Comparison of ENCODE assay signal across 25 cellular contexts in the genomic region with DNA sequence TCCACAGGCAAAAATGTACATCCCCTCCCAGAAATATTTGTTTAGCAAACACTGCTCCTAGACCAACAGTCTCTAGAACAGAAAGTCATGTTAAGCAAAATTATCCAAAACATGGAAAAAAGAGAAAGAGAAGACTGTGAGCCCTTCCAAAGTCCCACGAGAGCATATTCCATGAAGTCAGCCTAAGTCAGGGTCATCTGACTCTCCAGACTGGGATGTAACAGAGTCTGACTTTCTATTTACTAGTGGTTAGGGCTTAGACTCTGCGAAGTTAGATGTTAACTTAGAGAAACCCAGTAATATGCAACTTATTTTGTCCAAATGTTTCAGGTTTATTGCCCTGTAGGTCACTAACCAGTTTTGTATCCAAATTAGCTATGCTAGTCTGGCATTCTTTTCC.
"Had no signal": no experiment of that assay in that cellular context is flagged by ENCODE, and none has a peak within 500 bp of the region (broad histone marks: within the 10 kb centered on the region; RNA-seq: fewer than 3 reads in every experiment).

No MANE protein-coding gene starts in this region.

- H3K4me1 ChIP-seq: adrenal gland, body of pancreas, foreskin keratinocyte, spleen had no signal

- H3K27me3 ChIP-seq: adrenal gland, body of pancreas, cardiac muscle cell, foreskin keratinocyte, neutrophil, spleen, tibial nerve had no signal

- H3K4me3 ChIP-seq: adrenal gland, body of pancreas, cardiac muscle cell, coronary artery, dorsolateral prefrontal cortex, lung, spleen, tibial nerve had no signal

- H3K36me3 ChIP-seq: adrenal gland, neutrophil, spleen, tibial nerve had no signal

- H3K9me3 ChIP-seq: adrenal gland, body of pancreas, neutrophil, spleen, tibial nerve had no signal

- H3K4me1 Mint-ChIP-seq: activated naive CD8-positive, alpha-beta T cell treated with anti-CD3 and anti-CD28 coated beads for 36 hours; nephron progenitor cell had no signal

- H3K36me3 Mint-ChIP-seq: activated naive CD8-positive, alpha-beta T cell treated with anti-CD3 and anti-CD28 coated beads for 36 hours had no signal

- ATAC-seq: body of pancreas, foreskin keratinocyte, left colon had no signal

- H3K9me3 Mint-ChIP-seq: activated naive CD4-positive, alpha-beta T cell treated with anti-CD3 and anti-CD28 coated beads for 36 hours; activated naive CD8-positive, alpha-beta T cell treated with anti-CD3 and anti-CD28 coated beads for 36 hours; activated T-helper 1 cell treated with anti-CD3 and anti-CD28 coated beads, Interleukin-12 subunit alpha, Interleukin-12 subunit beta, Interleukin-2, Interleukin-4 antibody, amounts not matched to agents 30 ng/mL and 10 ng/mL and 1 ng/mL, durations not matched to agents 14 hours and 24 hours and 36 hours had no signal

- H3K4me3 Mint-ChIP-seq: activated naive CD4-positive, alpha-beta T cell treated with anti-CD3 and anti-CD28 coated beads for 36 hours; activated naive CD8-positive, alpha-beta T cell treated with anti-CD3 and anti-CD28 coated beads for 36 hours; activated T-helper 1 cell treated with anti-CD3 and anti-CD28 coated beads, Interleukin-12 subunit alpha, Interleukin-12 subunit beta, Interleukin-2, Interleukin-4 antibody, amounts not matched to agents 30 ng/mL and 10 ng/mL and 1 ng/mL, durations not matched to agents 14 hours and 24 hours and 36 hours; nephron progenitor cell had no signal

- H3K27ac Mint-ChIP-seq: activated naive CD4-positive, alpha-beta T cell treated with anti-CD3 and anti-CD28 coated beads for 36 hours; activated naive CD8-positive, alpha-beta T cell treated with anti-CD3 and anti-CD28 coated beads for 36 hours; activated T-helper 1 cell treated with anti-CD3 and anti-CD28 coated beads, Interleukin-12 subunit alpha, Interleukin-12 subunit beta, Interleukin-2, Interleukin-4 antibody, amounts not matched to agents 30 ng/mL and 10 ng/mL and 1 ng/mL, durations not matched to agents 14 hours and 24 hours and 36 hours; nephron progenitor cell had no signal

- DNase-seq: activated CD4-positive, alpha-beta T cell treated with anti-CD3 and anti-CD28 coated beads for 4 hours; activated CD4-positive, alpha-beta T cell treated with anti-CD3 and anti-CD28 coated beads, Interleukin-2, amount 50 U/mL, for 48 hours; activated CD8-positive, alpha-beta memory T cell treated with anti-CD3 and anti-CD28 coated beads for 24 hours; activated effector memory CD4-positive, alpha-beta T cell treated with anti-CD3 and anti-CD28 coated beads, Interleukin-2, amount 50 U/mL, for 16 hours; activated naive CD4-positive, alpha-beta T cell treated with anti-CD3 and anti-CD28 coated beads for 36 hours; activated naive CD8-positive, alpha-beta T cell treated with anti-CD3 and anti-CD28 coated beads for 36 hours; activated T-cell treated with anti-CD3 and anti-CD28 coated beads, Interleukin-2, amount 50 U/mL, for 1 hour; adrenal gland; aorta; body of pancreas; dorsolateral prefrontal cortex; effector memory CD4-positive, alpha-beta T cell; foreskin keratinocyte; islet precursor cell; left colon; nephron progenitor cell; retina; spleen; stimulated activated naive CD4-positive, alpha-beta T cell had no signal

- H3K27ac ChIP-seq: adrenal gland, body of pancreas, cardiac muscle cell, coronary artery, dorsolateral prefrontal cortex, foreskin keratinocyte, neutrophil, spleen, tibial nerve had no signal
